In the genomic region with DNA sequence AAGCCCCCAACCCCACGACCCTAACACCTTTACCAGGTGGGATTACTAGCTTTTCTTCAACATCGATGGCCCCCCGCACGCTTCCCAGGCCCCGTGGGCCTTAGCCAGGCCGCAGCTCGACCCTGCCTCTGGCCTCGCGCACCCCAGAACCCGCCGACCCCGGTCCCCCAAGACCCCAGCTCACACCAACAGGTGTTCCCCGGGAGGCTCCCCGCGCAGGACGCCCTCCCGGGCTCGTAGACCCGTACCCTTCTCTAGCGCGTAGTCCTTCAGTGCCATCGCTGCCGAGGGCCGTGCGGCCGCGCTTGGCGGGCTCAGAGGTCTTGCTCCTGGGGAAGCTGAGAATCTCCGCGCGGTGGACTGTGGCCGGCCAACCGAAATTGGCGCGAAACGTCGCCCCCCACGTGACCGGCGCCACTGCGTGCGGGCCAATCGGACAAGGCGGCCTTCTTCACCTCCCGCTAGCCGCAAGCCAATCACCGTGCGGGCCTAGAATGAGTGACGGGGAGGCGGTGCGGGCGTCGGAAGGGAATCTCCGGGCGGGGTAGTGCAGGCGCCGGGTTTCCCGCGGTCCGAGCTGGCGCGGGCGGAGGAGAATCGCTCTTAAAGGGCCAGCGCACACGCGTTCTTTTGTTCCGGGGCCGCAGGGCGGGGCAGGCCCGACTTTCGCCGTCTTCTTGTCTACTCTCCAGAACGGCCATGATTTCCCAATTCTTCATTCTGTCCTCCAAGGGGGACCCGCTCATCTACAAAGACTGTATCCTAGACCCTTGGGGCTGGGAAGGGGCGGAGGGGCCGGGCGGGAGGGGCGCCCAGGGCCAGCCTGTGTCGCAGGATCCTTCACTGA, we compare ENCODE assay signal across 1 cellular context.
A peak's percentile ranks its signal among the peaks of the same experiment; 100 is the strongest.
TF ChIP-seq lines count a peak whose summit lies in the region.

A gene with protein sequence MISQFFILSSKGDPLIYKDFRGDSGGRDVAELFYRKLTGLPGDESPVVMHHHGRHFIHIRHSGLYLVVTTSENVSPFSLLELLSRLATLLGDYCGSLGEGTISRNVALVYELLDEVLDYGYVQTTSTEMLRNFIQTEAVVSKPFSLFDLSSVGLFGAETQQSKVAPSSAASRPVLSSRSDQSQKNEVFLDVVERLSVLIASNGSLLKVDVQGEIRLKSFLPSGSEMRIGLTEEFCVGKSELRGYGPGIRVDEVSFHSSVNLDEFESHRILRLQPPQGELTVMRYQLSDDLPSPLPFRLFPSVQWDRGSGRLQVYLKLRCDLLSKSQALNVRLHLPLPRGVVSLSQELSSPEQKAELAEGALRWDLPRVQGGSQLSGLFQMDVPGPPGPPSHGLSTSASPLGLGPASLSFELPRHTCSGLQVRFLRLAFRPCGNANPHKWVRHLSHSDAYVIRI (plus strand): TSS at position 628 of the 847 bp plus-strand sequence. CDS start 72 bp downstream, at position 700.
TSS of gene MCM7 (minus strand) at position 382 of the 847 bp plus-strand sequence. CDS start at position 279, 103 bp downstream.

TF ChIP-seq in GM12878, 131 proteins besides CTCF, POLR2A, EP300 and RAD21 (continued from another document):
- TF ChIP-seq MLLT1 (IDR thresholded peaks at IDR 0.05) (0 out of 2 replicates have a peak, but pooled peaks have one; percentile 2), NFIC (IDR thresholded peaks at IDR 0.05; ENCODE audit: low read depth, low read length) (no peak), SMAD5 (IDR thresholded peaks at IDR 0.05; ENCODE audit: low read depth) (peak; percentile 71)
- TF ChIP-seq, protein P1, sequence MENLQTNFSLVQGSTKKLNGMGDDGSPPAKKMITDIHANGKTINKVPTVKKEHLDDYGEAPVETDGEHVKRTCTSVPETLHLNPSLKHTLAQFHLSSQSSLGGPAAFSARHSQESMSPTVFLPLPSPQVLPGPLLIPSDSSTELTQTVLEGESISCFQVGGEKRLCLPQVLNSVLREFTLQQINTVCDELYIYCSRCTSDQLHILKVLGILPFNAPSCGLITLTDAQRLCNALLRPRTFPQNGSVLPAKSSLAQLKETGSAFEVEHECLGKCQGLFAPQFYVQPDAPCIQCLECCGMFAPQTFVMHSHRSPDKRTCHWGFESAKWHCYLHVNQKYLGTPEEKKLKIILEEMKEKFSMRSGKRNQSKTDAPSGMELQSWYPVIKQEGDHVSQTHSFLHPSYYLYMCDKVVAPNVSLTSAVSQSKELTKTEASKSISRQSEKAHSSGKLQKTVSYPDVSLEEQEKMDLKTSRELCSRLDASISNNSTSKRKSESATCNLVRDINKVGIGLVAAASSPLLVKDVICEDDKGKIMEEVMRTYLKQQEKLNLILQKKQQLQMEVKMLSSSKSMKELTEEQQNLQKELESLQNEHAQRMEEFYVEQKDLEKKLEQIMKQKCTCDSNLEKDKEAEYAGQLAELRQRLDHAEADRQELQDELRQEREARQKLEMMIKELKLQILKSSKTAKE (IDR thresholded peaks at IDR 0.05; ENCODE audit: low read depth, poor library complexity, severe bottlenecking) = no peak
- TF ChIP-seq, protein P2, sequence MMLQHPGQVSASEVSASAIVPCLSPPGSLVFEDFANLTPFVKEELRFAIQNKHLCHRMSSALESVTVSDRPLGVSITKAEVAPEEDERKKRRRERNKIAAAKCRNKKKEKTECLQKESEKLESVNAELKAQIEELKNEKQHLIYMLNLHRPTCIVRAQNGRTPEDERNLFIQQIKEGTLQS (IDR thresholded peaks at IDR 0.05; ENCODE audit: borderline replicate concordance, extremely low read depth, low read depth, low read length) = peak; percentile 88
